ENCODE assay signal across 19 cellular contexts in genomic region chr5:143219696-143220095, GRCh38.
DNase-seq lines count a peak whose midpoint lies in the region; ATAC-seq and TF ChIP-seq lines count a peak whose summit lies in the region.
"Had no signal": no experiment of that assay in that cellular context is flagged by ENCODE, and none has a peak within 500 bp of the region (broad histone marks: within the 10 kb centered on the region; RNA-seq: fewer than 3 reads in every experiment).

No MANE protein-coding gene starts in this region.

- TF ChIP-seq CTCF in DOHH2 (IDR thresholded peaks at IDR 0.05; ENCODE audit: low read depth, low read length, poor library complexity, severe bottlenecking), result no peak
- TF ChIP-seq CTCF in osteocyte (IDR thresholded peaks at IDR 0.05), result no peak
- TF ChIP-seq CTCF in upper lobe of left lung (IDR thresholded peaks at IDR 0.05), result no peak

- peaks cover 29% of the 10 kb centered on the region for H3K36me3 Mint-ChIP-seq in effector memory CD8-positive, alpha-beta T cell (ENCODE audit: insufficient read depth)
- peaks cover 11% of the 10 kb centered on the region for H3K36me3 Mint-ChIP-seq in osteocyte (ENCODE audit: unreplicated experiment)
- peaks cover 0 to 56% (median 28%) of the 10 kb centered on the region in 3 donors for H3K36me3 Mint-ChIP-seq in naive thymus-derived CD8-positive, alpha-beta T cell

- no peaks in the 10 kb centered on the region for H4K20me1 ChIP-seq in DOHH2 (ENCODE audit: control insufficient read depth, insufficient read depth, low read depth, low read length)

- H3K27me3 ChIP-seq in DOHH2 (ENCODE audit: control insufficient read depth, low read length) (no peaks in the 10 kb centered on the region), upper lobe of left lung (no peaks in the 10 kb centered on the region)
- H3K27me3 ChIP-seq: BE2C had no signal

- no peak for TF ChIP-seq EP300 in upper lobe of left lung (IDR thresholded peaks at IDR 0.05)

- H3F3A ChIP-seq in DOHH2 (ENCODE audit: control insufficient read depth, insufficient read depth), result peaks cover 19% of the 10 kb centered on the region

- H3K27ac ChIP-seq in DOHH2 (ENCODE audit: low read depth, low read length), result peak overlapping the region; percentile 96
- peak overlapping the region in 2 of 4 donors; percentile 53 to 74 for H3K27ac ChIP-seq in upper lobe of left lung

- ATAC-seq in effector memory CD8-positive, alpha-beta T cell (replicated peaks), result no peak
- no peak for ATAC-seq in naive thymus-derived CD8-positive, alpha-beta T cell
- ATAC-seq in upper lobe of left lung (ENCODE audit: low FRiP score in 2 of 2), result no peak

- TF ChIP-seq POLR2A in upper lobe of left lung (IDR thresholded peaks at IDR 0.05), result no peak

- peak in 52 of 76 experiments; percentile 4 to 69 (median 24) for DNase-seq in HUDEP-2 (lab: John Stamatoyannopoulos, UW; ENCODE audit: unreplicated experiment in 76 of 76)
- no peak for DNase-seq in effector memory CD8-positive, alpha-beta T cell
- DNase-seq in lung microvascular endothelial cell (ENCODE audit: low read depth in 2 of 2), result peak; percentile 40 to 52
- no peak for DNase-seq in osteocyte (ENCODE audit: extremely low spot score, unreplicated experiment)
- DNase-seq in naive thymus-derived CD8-positive, alpha-beta T cell, result no peak
- DNase-seq in upper lobe of left lung, result no peak
- DNase-seq: activated CD4-positive, alpha-beta T cell treated with anti-CD3 and anti-CD28 coated beads for 1 hour; activated naive CD4-positive, alpha-beta T cell treated with Interleukin-2 at 50 U/mL for 16 hours; BE2C; KG1; mucosa of descending colon; NCI-H1694; NCI-H345; SIG-M5; stimulated activated CD4-positive, alpha-beta T cell treated with anti-CD3 and anti-CD28 coated beads, Interleukin-4, amount 100 ng/mL, for 24 hours; stimulated activated CD8-positive, alpha-beta memory T cell treated with anti-CD3 and anti-CD28 coated beads, Interleukin-4, amount 100 ng/mL, for 48 hours; T-helper 9 cell had no signal

- H3K4me3 Mint-ChIP-seq in effector memory CD8-positive, alpha-beta T cell, result no peak overlapping the region
- no peak overlapping the region for H3K4me3 Mint-ChIP-seq in osteocyte (ENCODE audit: unreplicated experiment)
- no peak overlapping the region for H3K4me3 Mint-ChIP-seq in naive thymus-derived CD8-positive, alpha-beta T cell

- H3K79me2 ChIP-seq in DOHH2 (ENCODE audit: control insufficient read depth, low read length), result no peaks in the 10 kb centered on the region

- H3K36me3 ChIP-seq in DOHH2 (ENCODE audit: control insufficient read depth, low read length) (peaks cover 14% of the 10 kb centered on the region; the same call in 1 of the 2 replicates), upper lobe of left lung (peaks cover 0 to 10% (median 2%) of the 10 kb centered on the region in 4 donors)
- H3K36me3 ChIP-seq: BE2C had no signal

- H3K9me3 ChIP-seq in DOHH2 (ENCODE audit: control insufficient read depth, insufficient read depth, low read length) (no peaks in the 10 kb centered on the region), upper lobe of left lung (no peaks in the 10 kb centered on the region)
- H3K9me3 ChIP-seq: BE2C, mucosa of descending colon had no signal

- no peaks in the 10 kb centered on the region for H3K9me3 Mint-ChIP-seq in effector memory CD8-positive, alpha-beta T cell
- no peaks in the 10 kb centered on the region for H3K9me3 Mint-ChIP-seq in osteocyte (ENCODE audit: unreplicated experiment)
- H3K9me3 Mint-ChIP-seq in naive thymus-derived CD8-positive, alpha-beta T cell, result no peaks in the 10 kb centered on the region

- H3K4me1 Mint-ChIP-seq in effector memory CD8-positive, alpha-beta T cell (ENCODE audit: low read depth in 2 of 2), result peaks cover 51 to 75% of the 10 kb centered on the region in 2 donors
- H3K4me1 Mint-ChIP-seq in osteocyte (ENCODE audit: unreplicated experiment), result peaks cover 4% of the 10 kb centered on the region
- peaks cover 22 to 51% (median 36%) of the 10 kb centered on the region in 4 donors for H3K4me1 Mint-ChIP-seq in naive thymus-derived CD8-positive, alpha-beta T cell

- POLR2A ChIA-PET in naive thymus-derived CD8-positive, alpha-beta T cell (lab: Charles Lee), result no interaction called here

- WGBS in upper lobe of left lung, 2 donors, result 75 to 80% methylated on average over 2 of the region's 2 CpGs

- H3K4me3 ChIP-seq in DOHH2 (ENCODE audit: low read length) (no peak overlapping the region), upper lobe of left lung (no peak overlapping the region)
- H3K4me3 ChIP-seq: coronary artery, mucosa of descending colon had no signal

- peak overlapping the region; percentile 83 for H3K4me2 ChIP-seq in DOHH2 (ENCODE audit: low read length)

- H3K4me1 ChIP-seq in DOHH2 (ENCODE audit: control insufficient read depth, low read length), result peaks cover 92% of the 10 kb centered on the region
- peaks cover 21 to 60% (median 33%) of the 10 kb centered on the region in 4 donors for H3K4me1 ChIP-seq in upper lobe of left lung

- peak overlapping the region; percentile 97 to 99 for H3K27ac Mint-ChIP-seq in effector memory CD8-positive, alpha-beta T cell
- no peak overlapping the region for H3K27ac Mint-ChIP-seq in osteocyte (ENCODE audit: unreplicated experiment)
- H3K27ac Mint-ChIP-seq in naive thymus-derived CD8-positive, alpha-beta T cell, result peak overlapping the region in 3 of 10 donors; percentile 8 to 76 (median 54)

- no peaks in the 10 kb centered on the region for H3K27me3 Mint-ChIP-seq in effector memory CD8-positive, alpha-beta T cell
- H3K27me3 Mint-ChIP-seq in osteocyte (ENCODE audit: unreplicated experiment), result no peaks in the 10 kb centered on the region
- no peaks in the 10 kb centered on the region for H3K27me3 Mint-ChIP-seq in naive thymus-derived CD8-positive, alpha-beta T cell

- H3K9me2 ChIP-seq in DOHH2 (replicated peaks; ENCODE audit: control insufficient read depth, low read length), result no peaks in the 10 kb centered on the region

Comparison
In these comparisons a context has a peak if more than half of its experiments do, and no peak if none do; other contexts are left out.
1. DNase-seq: peak in HUDEP-2 (52 of 76) and lung microvascular endothelial cell (2 of 2); none in effector memory CD8-positive, alpha-beta T cell (0 of 3), osteocyte (single experiment), naive thymus-derived CD8-positive, alpha-beta T cell (0 of 10) and upper lobe of left lung (0 of 2).